ENCODE assay signal across 9 cellular contexts in genomic region chr1:42960693-42961559, GRCh38. TPM values are rescaled to one million over a fixed set of nuclear protein-coding genes. Genes with fewer than 3 reads are reported as not detected.
A peak's percentile ranks its signal among the peaks of the same experiment; 100 is the strongest.
DNase-seq lines count a peak whose midpoint lies in the region; ATAC-seq and TF ChIP-seq lines count a peak whose summit lies in the region.
"Had no signal": no experiment of that assay in that cellular context is flagged by ENCODE, and none has a peak within 500 bp of the region (broad histone marks: within the 10 kb centered on the region; RNA-seq: fewer than 3 reads in every experiment).

No MANE protein-coding gene starts in this region.

- H3K36me3 ChIP-seq in GM23338 (ENCODE audit: insufficient read depth): peaks cover under 1% of the 10 kb centered on the region; the same call in 1 of the 2 replicates
- no peaks in the 10 kb centered on the region for H3K36me3 ChIP-seq in rectal smooth muscle tissue (ENCODE audit: control insufficient read depth, insufficient read depth, low read length)
- no peaks in the 10 kb centered on the region for H3K36me3 ChIP-seq in mammary epithelial cell (ENCODE audit: insufficient read depth, low read length)

- intact Hi-C loops in mammary epithelial cell (cut with micrococcal nuclease): no loop called here

- ATAC-seq in GM23338 (no peak), T-cell (replicated peaks in 1 of 4) (no peak), GM21723 (IDR thresholded peaks at IDR 0.05; ENCODE audit: unreplicated experiment) (no peak)

- no TSS peak for BruUV-seq in mammary epithelial cell (replicated peaks; lab: Mats Ljungman, UMichigan)

- CTCF ChIA-PET in T-cell (lab: Charles Lee): no interaction called here
- CTCF ChIA-PET in mammary epithelial cell (lab: Charles Lee; ENCODE audit: low non-redundant PET): interaction anchor here (0.6 kb wide), 1 partner anchor 1770 kb away, joined by 4 read pairs; no protein-coding TSS in a partner anchor

- peaks cover 45% of the 10 kb centered on the region for H3K4me1 Mint-ChIP-seq in GM23338
- peaks cover 25 to 44% (median 41%) of the 10 kb centered on the region in 3 donors for H3K4me1 Mint-ChIP-seq in T-cell

- H3K9me2 ChIP-seq in GM23338 (ENCODE audit: insufficient read depth): no peaks in the 10 kb centered on the region

- H3K4me2 ChIP-seq in GM23338 (peak overlapping the region; percentile 90), mammary epithelial cell (ENCODE audit: insufficient read depth, low read depth, low read length) (no peak overlapping the region)

- H4K20me1 ChIP-seq in GM23338 (replicated peaks; ENCODE audit: insufficient read depth): peaks cover 18% of the 10 kb centered on the region
- H4K20me1 ChIP-seq in mammary epithelial cell (ENCODE audit: insufficient read depth, low read length): no peaks in the 10 kb centered on the region

- no peaks in the 10 kb centered on the region; the same call in 1 of the 3 replicates for H3K9me3 Mint-ChIP-seq in GM23338
- no peaks in the 10 kb centered on the region for H3K9me3 Mint-ChIP-seq in T-cell

- H3K27me3 ChIP-seq in GM23338 (ENCODE audit: insufficient read depth) (no peaks in the 10 kb centered on the region), rectal smooth muscle tissue (ENCODE audit: control insufficient read depth, insufficient read depth, low read length) (no peaks in the 10 kb centered on the region), mammary epithelial cell (ENCODE audit: insufficient read depth, low read length) (no peaks in the 10 kb centered on the region)

- H3K4me3 ChIP-seq in GM23338 (0 out of 2 replicates have a peak overlapping the region, but pooled peaks have one; percentile 17), rectal smooth muscle tissue (ENCODE audit: low read length) (no peak overlapping the region), mammary epithelial cell (replicated peaks in 1 of 3; ENCODE audit: insufficient read depth in 1 of 3, low read depth in 2 of 3, low read length in 3 of 3) (no peak overlapping the region)

- H3K4me1 ChIP-seq in GM23338 (ENCODE audit: insufficient read depth) (peaks cover 55% of the 10 kb centered on the region), rectal smooth muscle tissue (ENCODE audit: control insufficient read depth, insufficient read depth, low read length) (peaks cover 18% of the 10 kb centered on the region), mammary epithelial cell (ENCODE audit: insufficient read depth, low read length) (peaks cover 33% of the 10 kb centered on the region)

- H3F3A ChIP-seq in GM23338 (replicated peaks; ENCODE audit: low read depth): peaks cover 14% of the 10 kb centered on the region

- H2AFZ ChIP-seq in GM23338 (no peak overlapping the region), mammary epithelial cell (ENCODE audit: low read depth, low read length) (no peak overlapping the region)

- H3K4me3 Mint-ChIP-seq in GM23338 (peak overlapping the region; percentile 95), T-cell (peak overlapping the region; percentile 13 to 93 (median 23))

- peak overlapping the region; percentile 95 for H3K27ac ChIP-seq in GM23338 (ENCODE audit: low read depth)
- H3K27ac ChIP-seq in rectal smooth muscle tissue (ENCODE audit: low read depth, low read length): peak overlapping the region; percentile 21
- H3K27ac ChIP-seq in mammary epithelial cell (ENCODE audit: insufficient read depth, low read depth, low read length): no peak overlapping the region

- H3K9ac ChIP-seq in rectal smooth muscle tissue (ENCODE audit: low read length) (no peak overlapping the region), mammary epithelial cell (ENCODE audit: insufficient read depth, low read length) (no peak overlapping the region)

- dilution Hi-C loops in mammary epithelial cell (cut with HindIII; ENCODE audit: low sequenced_read_pairs): loop anchor here (5.0 kb wide), 1 partner anchor 41 kb away; no protein-coding TSS in a partner anchor

- H3K27me3 Mint-ChIP-seq in GM23338 (ENCODE audit: insufficient read depth, low read depth, poor library complexity) (peaks cover 19% of the 10 kb centered on the region), T-cell (no peaks in the 10 kb centered on the region)

- TF ChIP-seq CTCF in GM23338 (conservative IDR thresholded peaks at IDR 0.05; ENCODE audit: low read depth in 2 of 2): no peak
- TF ChIP-seq CTCF in mammary epithelial cell (conservative IDR thresholded peaks at IDR 0.05 in 1 of 2, IDR thresholded peaks at IDR 0.05 in 1 of 2; ENCODE audit: extremely low read depth in 1 of 2, insufficient read depth in 1 of 2, low read depth in 1 of 2, low read length in 2 of 2): no peak

- H3K36me3 Mint-ChIP-seq in GM23338 (ENCODE audit: low read depth) (peaks cover 25% of the 10 kb centered on the region), T-cell (peaks cover under 1% of the 10 kb centered on the region)

- WGBS in mammary epithelial cell (ENCODE audit: low coverage, missing lambda C conversion rate): 90% methylated on average over 10 of the region's 10 CpGs

- H3K79me2 ChIP-seq in GM23338 (replicated peaks; ENCODE audit: insufficient read depth) (peaks cover 71% of the 10 kb centered on the region), mammary epithelial cell (ENCODE audit: insufficient read depth, low read length) (peaks cover 41% of the 10 kb centered on the region)

- POLR2A ChIA-PET in T-cell (lab: Charles Lee): interaction anchor here in 1 of 2 donors (0.5 kb wide), 1 partner anchor 10 kb away, joined by 7 read pairs; no protein-coding TSS in a partner anchor

- in situ Hi-C loops in mammary epithelial cell (cut with MboI; ENCODE audit: low sequenced_read_pairs in 2 of 2): no loop called here

- DNase-seq in GM23338 (ENCODE audit: low spot score) (no peak), T-cell (no peak), glomerular visceral epithelial cell (ENCODE audit: extremely low spot score) (peak; percentile 42), NCI-H226 (no peak), mammary epithelial cell (no peak)
- no peak for DNase-seq in effector CD4-positive, alpha-beta T cell
- DNase-seq: amniotic stem cell had no signal

- no peaks in the 10 kb centered on the region for H3K9me3 ChIP-seq in mammary epithelial cell (replicated peaks; ENCODE audit: insufficient read depth, low read length)

- H3K27ac Mint-ChIP-seq in GM23338 (peak overlapping the region; percentile 98), T-cell (peak overlapping the region; percentile 9 to 39)

TF ChIP-seq in GM23338, 12 proteins besides CTCF, POLR2A, EP300 and RAD21 (continues in another document):
- TF ChIP-seq JUNB (IDR thresholded peaks at IDR 0.05; ENCODE audit: unreplicated experiment) (no peak), ZNF114 (CRISPR knock-in tag; IDR thresholded peaks at IDR 0.05) (no peak), POLR2AphosphoS5 (IDR thresholded peaks at IDR 0.05; ENCODE audit: low read depth) (no peak), EZH2phosphoT487 (IDR thresholded peaks at IDR 0.05; ENCODE audit: unreplicated experiment) (no peak), REST (IDR thresholded peaks at IDR 0.05; ENCODE audit: unreplicated experiment) (no peak), CREB1 (CRISPR knock-in tag; IDR thresholded peaks at IDR 0.05; ENCODE audit: low read depth) (no peak), ZNF331 (CRISPR knock-in tag; IDR thresholded peaks at IDR 0.05; ENCODE audit: low read depth) (no peak), STAT1 (IDR thresholded peaks at IDR 0.05; ENCODE audit: unreplicated experiment) (no peak), EZH2 (IDR thresholded peaks at IDR 0.05; ENCODE audit: low read depth, unreplicated experiment) (no peak)

RNA-seq across cellular contexts. Expression of gene SLC2A1, which starts 2.3 kb away (rescaled TPM):
- total RNA-seq in GM23338 (2014; rRNA removed; shearing (Covaris generic)): 305 and 479 TPM in 2 replicates
- polyA plus RNA-seq in GM23338 (2016; fragmentation: Nextera tagmentation; extraction: Ambion mirVana): 63.9 and 66.1 TPM in 2 replicates
- total RNA-seq in T-cell: 10 to 100 TPM; 72.0 to 91.7 (median 83.9) TPM
- 100 to 1,000 TPM; 471 to 738 TPM for total RNA-seq in mammary epithelial cell
- 404 TPM for polyA plus RNA-seq in mammary epithelial cell
- polyA minus RNA-seq in mammary epithelial cell: 456 TPM
